In genomic region chrX:53223955-53224859, GRCh38 we compare ENCODE assay signal across 8 cellular contexts. TPM values are rescaled to one million over a fixed set of nuclear protein-coding genes. Genes with fewer than 3 reads are reported as not detected.
A peak's percentile ranks its signal among the peaks of the same experiment; 100 is the strongest.
DNase-seq lines count a peak whose midpoint lies in the region; ATAC-seq, FAIRE-seq and TF ChIP-seq lines count a peak whose summit lies in the region.

No MANE protein-coding gene starts in this region.

- H3K27me3 ChIP-seq in BLaER1, result no peaks in the 10 kb centered on the region
- no peaks in the 10 kb centered on the region; the same call in 1 of the 2 replicates for H3K27me3 ChIP-seq in SK-N-SH (ENCODE audit: insufficient read depth)
- H3K27me3 ChIP-seq in right lobe of liver, result no peaks in the 10 kb centered on the region
- H3K27me3 ChIP-seq in suprapubic skin, result no peaks in the 10 kb centered on the region

- H3F3A ChIP-seq in SK-N-SH (replicated peaks; ENCODE audit: insufficient read depth), result no peaks in the 10 kb centered on the region

- DNase-seq in H54 (ENCODE audit: insufficient read length, low spot score) (peak; percentile 31), SK-N-SH (peak; percentile 58), choroid plexus epithelial cell (ENCODE audit: low read depth) (peak; percentile 38), right lobe of liver (peak in 1 of 3 donors; percentile 42), suprapubic skin (ENCODE audit: low spot score in 2 of 2) (peak in 1 of 2 donors; percentile 73), dedifferentiated amniotic fluid mesenchymal stem cell (ENCODE audit: extremely low spot score) (no peak), occipital lobe (lab: John Stamatoyannopoulos, UW) (no peak)

- peak overlapping the region; percentile 91 for H2AFZ ChIP-seq in SK-N-SH (ENCODE audit: low read depth)

- TF ChIP-seq CTCF in SK-N-SH (IDR thresholded peaks at IDR 0.05), result no peak
- TF ChIP-seq CTCF in choroid plexus epithelial cell (conservative IDR thresholded peaks at IDR 0.05; ENCODE audit: low read depth, low read length), result no peak
- TF ChIP-seq CTCF in right lobe of liver (IDR thresholded peaks at IDR 0.05), result no peak
- no peak for TF ChIP-seq CTCF in suprapubic skin (IDR thresholded peaks at IDR 0.05)

- H3K36me3 ChIP-seq in BLaER1 (peaks cover 38% of the 10 kb centered on the region), SK-N-SH (replicated peaks in 1 of 2; ENCODE audit: control insufficient read depth in 1 of 2, insufficient read depth in 2 of 2, low read length in 1 of 2) (peaks cover 20 to 23% of the 10 kb centered on the region in 2 experiments), right lobe of liver (peaks cover 0 to 16% (median 8%) of the 10 kb centered on the region in 4 donors), suprapubic skin (peaks cover under 1% of the 10 kb centered on the region)

- TF ChIP-seq POLR2A in H54 (IDR thresholded peaks at IDR 0.05; ENCODE audit: low read depth, low read length), result no peak
- no peak for TF ChIP-seq POLR2A in right lobe of liver (IDR thresholded peaks at IDR 0.05)
- no peak for TF ChIP-seq POLR2A in suprapubic skin (IDR thresholded peaks at IDR 0.05)

- no peak for TF ChIP-seq RAD21 in SK-N-SH (IDR thresholded peaks at IDR 0.05; ENCODE audit: low read length)

- WGBS in SK-N-SH (ENCODE audit: low lambda C conversion rate), result 2% methylated on average over 28 of the region's 40 CpGs
- WGBS in right lobe of liver (ENCODE audit: insufficient coverage, low coverage, low lambda C conversion rate, missing lambda C conversion rate), result under 1% methylated on average over 30 of the region's 40 CpGs
- WGBS in suprapubic skin, result 5% methylated on average over 9 of the region's 40 CpGs

- peak overlapping the region; percentile 92 for H3K4me3 ChIP-seq in BLaER1
- peak overlapping the region; percentile 94 to 100 for H3K4me3 ChIP-seq in SK-N-SH (ENCODE audit: low read depth in 2 of 2, low read length in 1 of 2)
- H3K4me3 ChIP-seq in choroid plexus epithelial cell (ENCODE audit: low read depth, low read length), result peak overlapping the region; percentile 76
- peak overlapping the region; percentile 83 to 93 (median 85) for H3K4me3 ChIP-seq in right lobe of liver
- peak overlapping the region; percentile 80 for H3K4me3 ChIP-seq in suprapubic skin

- intact Hi-C loops in right lobe of liver (cut with DNase I), result no loop called here

- no peaks in the 10 kb centered on the region for H3K9me2 ChIP-seq in SK-N-SH

- H3K79me2 ChIP-seq in SK-N-SH (ENCODE audit: insufficient read depth), result peaks cover 57% of the 10 kb centered on the region

- POLR2A ChIA-PET in SK-N-SH (lab: Yijun Ruan, JAX), result interaction anchor here (1.4 to 1.6 kb wide), 2 partner anchors 88 to 142 kb away, joined by 3 to 5 read pairs; partner anchors contain the start of gene TSPYL2

- H3K9me3 ChIP-seq in BLaER1, result no peaks in the 10 kb centered on the region
- H3K9me3 ChIP-seq in SK-N-SH, result no peaks in the 10 kb centered on the region
- H3K9me3 ChIP-seq in right lobe of liver, result no peaks in the 10 kb centered on the region
- H3K9me3 ChIP-seq in suprapubic skin, result no peaks in the 10 kb centered on the region

- TF ChIP-seq EP300 in SK-N-SH (IDR thresholded peaks at IDR 0.05; ENCODE audit: borderline replicate concordance in 1 of 2, low read depth in 1 of 2, low read length in 1 of 2), result no peak
- no peak for TF ChIP-seq EP300 in suprapubic skin (IDR thresholded peaks at IDR 0.05)

- H3K4me1 ChIP-seq in BLaER1, result peaks cover 41% of the 10 kb centered on the region
- peaks cover 17 to 22% of the 10 kb centered on the region in 2 experiments for H3K4me1 ChIP-seq in SK-N-SH (ENCODE audit: control insufficient read depth in 1 of 2, insufficient read depth in 2 of 2, low read depth in 1 of 2, low read length in 1 of 2)
- H3K4me1 ChIP-seq in right lobe of liver, result peaks cover 0 to 17% (median 8%) of the 10 kb centered on the region in 4 donors
- peaks cover 25% of the 10 kb centered on the region for H3K4me1 ChIP-seq in suprapubic skin

- peak overlapping the region; percentile 99 for H3K9ac ChIP-seq in BLaER1
- H3K9ac ChIP-seq in SK-N-SH, result peak overlapping the region; percentile 99

- FAIRE-seq in H54 (lab: Jason Lieb, UNC), result no peak

- peak overlapping the region; percentile 99 for H3K4me2 ChIP-seq in BLaER1
- H3K4me2 ChIP-seq in SK-N-SH, result peak overlapping the region; percentile 92

- H3K27ac ChIP-seq in BLaER1 (peak overlapping the region; percentile 100), SK-N-SH (ENCODE audit: low read depth in 2 of 2, low read length in 1 of 2) (peak overlapping the region; percentile 82 to 99), right lobe of liver (peak overlapping the region; percentile 80 to 95 (median 85)), suprapubic skin (peak overlapping the region; percentile 89)

- ATAC-seq in right lobe of liver, result peak in 3 of 4 donors; percentile 8 to 47 (median 12)

- H4K20me1 ChIP-seq in BLaER1 (peaks cover 54% of the 10 kb centered on the region), SK-N-SH (ENCODE audit: insufficient read depth) (peaks cover 50% of the 10 kb centered on the region)

- CTCF ChIA-PET in SK-N-SH (lab: Yijun Ruan, JAX), result interaction anchor here (0.7 to 1.6 kb wide), 5 partner anchors 17 to 60 kb away, joined by 3 to 6 read pairs (median 3); no protein-coding TSS in a partner anchor

TF ChIP-seq in SK-N-SH, 30 proteins besides CTCF, POLR2A, EP300 and RAD21:
- TF ChIP-seq POLR2AphosphoS5 (IDR thresholded peaks at IDR 0.05; ENCODE audit: low read depth, low read length) (no peak), NFIC (IDR thresholded peaks at IDR 0.05; ENCODE audit: borderline replicate concordance) (no peak), GABPA (IDR thresholded peaks at IDR 0.05; ENCODE audit: low read depth) (no peak), FOXM1 (IDR thresholded peaks at IDR 0.05; ENCODE audit: low read depth) (no peak), TEAD4 (IDR thresholded peaks at IDR 0.05; ENCODE audit: borderline replicate concordance, insufficient read depth) (no peak), SIN3A (IDR thresholded peaks at IDR 0.05; ENCODE audit: borderline replicate concordance, low read depth, low read length) (no peak), FOSL2 (IDR thresholded peaks at IDR 0.05; ENCODE audit: borderline replicate concordance, low read depth) (peak; percentile 52; the same call in 1 of the 2 replicates), FOXJ3 (CRISPR knock-in tag; IDR thresholded peaks at IDR 0.05) (no peak), MAX (IDR thresholded peaks at IDR 0.05; ENCODE audit: low read depth) (0 out of 2 replicates have a peak, but pooled peaks have one; percentile 20), USF1 (IDR thresholded peaks at IDR 0.05; ENCODE audit: borderline replicate concordance, low read depth) (no peak), TAF1 (IDR thresholded peaks at IDR 0.05; ENCODE audit: borderline replicate concordance, low read depth, low read length) (no peak), RFX5 (IDR thresholded peaks at IDR 0.05; ENCODE audit: low read length) (no peak), GATA2 (CRISPR knock-in tag; IDR thresholded peaks at IDR 0.05) (no peak), JUND (IDR thresholded peaks at IDR 0.05) (peak; percentile 24; the same call in 1 of the 2 replicates), ELF1 (IDR thresholded peaks at IDR 0.05) (no peak), RCOR1 (IDR thresholded peaks at IDR 0.05; ENCODE audit: low read length) (no peak), CHD2 (IDR thresholded peaks at IDR 0.05; ENCODE audit: low read length, partially characterized antibody) (no peak), TCF12 (IDR thresholded peaks at IDR 0.05) (no peak)
TF ChIP-seq in SK-N-SH: peak in this region for 3.

RNA-seq across cellular contexts. Expression of gene KDM5C, which starts 0.8 kb away (rescaled TPM):
- polyA plus RNA-seq in SK-N-SH (2012; rRNA removed), result 76.6 and 95.4 TPM in 2 replicates
- 31.2 and 45.3 TPM in 2 replicates for polyA plus RNA-seq in SK-N-SH (2012; cell fraction: cytosol; rRNA removed)
- polyA plus RNA-seq in SK-N-SH (2012; cell fraction: nucleus; rRNA removed), result 209 and 228 TPM in 2 replicates
- 10 to 100 TPM; 27.9 to 61.6 (median 50.6) TPM for total RNA-seq in right lobe of liver
- total RNA-seq in suprapubic skin, result 100 to 1,000 TPM; 126 to 318 (median 160) TPM
- 103 TPM for total RNA-seq in occipital lobe

RNA-seq across cellular contexts. Expression of gene IQSEC2, which starts 57.2 kb away (rescaled TPM):
- polyA plus RNA-seq in SK-N-SH (2012; rRNA removed), result 21.3 and 24.7 TPM in 2 replicates
- polyA plus RNA-seq in SK-N-SH (2012; cell fraction: cytosol; rRNA removed), result 16.7 and 20.3 TPM in 2 replicates
- 34.3 and 35.2 TPM in 2 replicates for polyA plus RNA-seq in SK-N-SH (2012; cell fraction: nucleus; rRNA removed)
- total RNA-seq in right lobe of liver (1 to 10 TPM; 1.9 to 2.8 (median 2.2) TPM), suprapubic skin (10 to 100 TPM; 24.4 to 42.1 (median 28.9) TPM), occipital lobe (8.6 TPM)

Comparison
In these comparisons a context has a peak if more than half of its experiments do, and no peak if none do; other contexts are left out.
1. DNase-seq: peak in H54 (single experiment), SK-N-SH (single experiment) and choroid plexus epithelial cell (single experiment); none in dedifferentiated amniotic fluid mesenchymal stem cell (single experiment) and occipital lobe (single experiment).
2. Peak in every context shown above with its lines, with median percentiles within 50 percentile points of each other: H3K27ac ChIP-seq and H3K4me3 ChIP-seq.